1 cellular context compared by ENCODE assay signal in the genomic region with DNA sequence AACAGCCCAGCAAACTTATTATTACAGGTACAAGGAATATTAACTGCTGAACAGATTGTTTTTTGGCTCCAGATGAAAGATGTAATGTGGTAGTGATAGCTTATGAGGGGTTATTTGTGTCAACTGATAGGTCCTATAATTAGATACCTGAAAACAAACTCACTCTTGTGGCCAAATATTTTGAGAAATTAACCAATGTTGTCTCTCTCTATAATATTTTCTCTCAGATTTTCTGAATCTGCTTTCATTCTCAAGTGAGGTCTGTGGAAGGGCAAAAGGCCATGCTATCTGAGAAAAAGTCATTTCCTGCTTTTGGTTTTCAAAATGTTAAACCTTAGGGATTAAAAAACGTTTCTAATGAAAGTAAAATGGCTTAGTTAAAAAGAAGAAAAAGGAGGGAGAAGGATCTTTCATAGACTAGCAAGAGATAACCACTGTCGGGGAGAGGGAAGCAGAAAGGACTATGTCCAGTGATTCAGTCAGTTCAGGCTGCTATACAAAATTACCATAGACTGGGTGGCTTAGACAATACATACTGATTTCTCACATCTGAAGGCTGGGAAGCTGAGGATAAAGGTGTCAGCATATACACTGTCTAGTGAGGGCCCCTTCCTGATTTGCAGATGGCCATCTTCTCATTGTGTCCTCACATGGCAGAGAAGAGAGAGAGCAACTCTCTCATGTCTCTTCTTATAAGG.
TF ChIP-seq lines count a peak whose summit lies in the region.

No MANE protein-coding gene starts in this region.

TF ChIP-seq in GM12878, 131 proteins besides CTCF, POLR2A, EP300 and RAD21 (continued from another document):
- TF ChIP-seq, protein P1, sequence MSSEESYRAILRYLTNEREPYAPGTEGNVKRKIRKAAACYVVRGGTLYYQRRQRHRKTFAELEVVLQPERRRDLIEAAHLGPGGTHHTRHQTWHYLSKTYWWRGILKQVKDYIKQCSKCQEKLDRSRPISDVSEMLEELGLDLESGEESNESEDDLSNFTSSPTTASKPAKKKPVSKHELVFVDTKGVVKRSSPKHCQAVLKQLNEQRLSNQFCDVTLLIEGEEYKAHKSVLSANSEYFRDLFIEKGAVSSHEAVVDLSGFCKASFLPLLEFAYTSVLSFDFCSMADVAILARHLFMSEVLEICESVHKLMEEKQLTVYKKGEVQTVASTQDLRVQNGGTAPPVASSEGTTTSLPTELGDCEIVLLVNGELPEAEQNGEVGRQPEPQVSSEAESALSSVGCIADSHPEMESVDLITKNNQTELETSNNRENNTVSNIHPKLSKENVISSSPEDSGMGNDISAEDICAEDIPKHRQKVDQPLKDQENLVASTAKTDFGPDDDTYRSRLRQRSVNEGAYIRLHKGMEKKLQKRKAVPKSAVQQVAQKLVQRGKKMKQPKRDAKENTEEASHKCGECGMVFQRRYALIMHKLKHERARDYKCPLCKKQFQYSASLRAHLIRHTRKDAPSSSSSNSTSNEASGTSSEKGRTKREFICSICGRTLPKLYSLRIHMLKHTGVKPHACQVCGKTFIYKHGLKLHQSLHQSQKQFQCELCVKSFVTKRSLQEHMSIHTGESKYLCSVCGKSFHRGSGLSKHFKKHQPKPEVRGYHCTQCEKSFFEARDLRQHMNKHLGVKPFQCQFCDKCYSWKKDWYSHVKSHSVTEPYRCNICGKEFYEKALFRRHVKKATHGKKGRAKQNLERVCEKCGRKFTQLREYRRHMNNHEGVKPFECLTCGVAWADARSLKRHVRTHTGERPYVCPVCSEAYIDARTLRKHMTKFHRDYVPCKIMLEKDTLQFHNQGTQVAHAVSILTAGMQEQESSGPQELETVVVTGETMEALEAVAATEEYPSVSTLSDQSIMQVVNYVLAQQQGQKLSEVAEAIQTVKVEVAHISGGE (CRISPR knock-in tag; IDR thresholded peaks at IDR 0.05): no peak
- TF ChIP-seq RUNX3 (IDR thresholded peaks at IDR 0.05; ENCODE audit: low read length) (peak; percentile 55; the same call in 1 of the 2 replicates), MEF2A (IDR thresholded peaks at IDR 0.05; ENCODE audit: insufficient read depth, low read depth, low read length) (peak; percentile 70), KDM1A (IDR thresholded peaks at IDR 0.05; ENCODE audit: borderline replicate concordance) (no peak), ZNF622 (IDR thresholded peaks at IDR 0.05) (no peak)
